8 cellular contexts compared by ENCODE assay signal in genomic region chr19:46788101-46788967, GRCh38. TPM values are rescaled to one million over a fixed set of nuclear protein-coding genes. Genes with fewer than 3 reads are reported as not detected.
DNase-seq lines count a peak whose midpoint lies in the region; ATAC-seq, FAIRE-seq and TF ChIP-seq lines count a peak whose summit lies in the region.

Gene SLC1A5, minus strand, starts transcription at chr19:46788594. Its CDS starts 629 bp downstream, at chr19:46787965.

- H3K27ac ChIP-seq in HEK293 (ENCODE audit: extremely low read depth, low read depth, low read length): peak within 1 kb of the TSS; percentile 96
- peak within 1 kb of the TSS; percentile 58 to 88 (median 86) for H3K27ac ChIP-seq in gastroesophageal sphincter

- WGBS in gastroesophageal sphincter (ENCODE audit: low coverage in 1 of 2), 2 donors: 0% methylated on average over 1 to 9 of the region's 52 CpGs

- DNase-seq in NB4 (ENCODE audit: low read depth): peak; percentile 100
- peak; percentile 96 for DNase-seq in SK-MEL-5 (ENCODE audit: low read depth, low spot score)
- peak; percentile 98 for DNase-seq in activated gamma-delta T cell treated with anti-CD3 and anti-CD28 coated beads, Interleukin-2, amount 50 U/mL, for 16 hours (ENCODE audit: low read depth)
- DNase-seq in non-pigmented ciliary epithelial cell (ENCODE audit: low read depth): peak; percentile 77

- H3K36me3 ChIP-seq in HEK293 (ENCODE audit: control insufficient read depth in 2 of 2, insufficient read depth in 1 of 2, low read length in 2 of 2) (peaks cover 13 to 27% of the 10 kb centered on the region in 2 experiments; a peak in 2 of 3 replicates), gastroesophageal sphincter (peaks cover 0 to 8% of the 10 kb centered on the region in 2 donors)

- no peaks in the 10 kb centered on the region for H3K27me3 ChIP-seq in gastroesophageal sphincter

- no peak for TF ChIP-seq EP300 in gastroesophageal sphincter (IDR thresholded peaks at IDR 0.05)

- POLR2A ChIA-PET in HEK293 (lab: Yijun Ruan, JAX): interaction anchor here (0.6 to 3.7 kb wide), 45 partner anchors 8 to 921 kb away, joined by 3 to 50 read pairs (median 4); partner anchors contain the start of genes AP2S1, ARHGAP35, CALM3 and CCDC9

- FAIRE-seq in G401.6 (lab: Jason Lieb, UNC): peak; percentile 94

- in situ Hi-C loops in SK-MEL-5 (cut with HindIII; ENCODE audit: low pct_unique_long_range_greater_than_20kb, low sequenced_read_pairs): no loop called here

- H3K4me3 ChIP-seq in HEK293 (ENCODE audit: low read depth, low read length) (peak within 1 kb of the TSS; percentile 57), NB4 (ENCODE audit: low read depth, low read length) (peak within 1 kb of the TSS; percentile 78), gastroesophageal sphincter (peak within 1 kb of the TSS; percentile 75 to 90)

- no peak; the same call in 1 of the 2 replicates for TF ChIP-seq CTCF in HEK293 (tag by site-specific recombination; IDR thresholded peaks at IDR 0.05)
- peak; percentile 23 for TF ChIP-seq CTCF in NB4 (IDR thresholded peaks at IDR 0.05; ENCODE audit: low read depth, low read length)
- TF ChIP-seq CTCF in gastroesophageal sphincter (IDR thresholded peaks at IDR 0.05): peak in 1 of 4 experiments; percentile 9
- TF ChIP-seq CTCF in subcutaneous adipose tissue (IDR thresholded peaks at IDR 0.05; ENCODE audit: low read depth): no peak

- peaks cover 25% of the 10 kb centered on the region for H3K4me1 ChIP-seq in HEK293 (ENCODE audit: control insufficient read depth, insufficient read depth, low read length)
- H3K4me1 ChIP-seq in gastroesophageal sphincter: peaks cover 0 to 59% (median 24%) of the 10 kb centered on the region in 3 donors

- CTCF ChIA-PET in HEK293 (lab: Yijun Ruan, JAX): interaction anchor here (0.5 to 3.9 kb wide), 11 partner anchors 20 to 250 kb away, joined by 3 to 25 read pairs (median 4); no protein-coding TSS in a partner anchor

- ATAC-seq in gastroesophageal sphincter: peak; percentile 90

- H3K9me3 ChIP-seq in HEK293 (ENCODE audit: control insufficient read depth, insufficient read depth, low read depth, low read length): no peaks in the 10 kb centered on the region
- H3K9me3 ChIP-seq in gastroesophageal sphincter: no peaks in the 10 kb centered on the region

- TF ChIP-seq POLR2A in NB4 (IDR thresholded peaks at IDR 0.05; ENCODE audit: extremely low read depth, insufficient read length): peak; percentile 100
- peak; percentile 93 to 95 for TF ChIP-seq POLR2A in gastroesophageal sphincter (IDR thresholded peaks at IDR 0.05)

TF ChIP-seq in HEK293, 187 proteins besides CTCF, POLR2A, EP300 and RAD21 (continues in another document):
- TF ChIP-seq ZBTB44 (tag by site-specific recombination; IDR thresholded peaks at IDR 0.05): no peak; the same call in 1 of the 2 replicates
- TF ChIP-seq PRDM4 (tag by site-specific recombination; IDR thresholded peaks at IDR 0.05): 0 out of 2 replicates have a peak, but pooled peaks have one; percentile 19
- 0 out of 2 replicates have a peak, but pooled peaks have one; percentile 20 for TF ChIP-seq ZNF843 (tag by site-specific recombination; IDR thresholded peaks at IDR 0.05)
- TF ChIP-seq KLF10 (tag by site-specific recombination; IDR thresholded peaks at IDR 0.05): peak; percentile 99
- no peak for TF ChIP-seq ZNF560 (tag by site-specific recombination; IDR thresholded peaks at IDR 0.05; ENCODE audit: borderline replicate concordance)
- TF ChIP-seq HIC1 (tag by site-specific recombination; IDR thresholded peaks at IDR 0.05): peak; percentile 78
- TF ChIP-seq KLF7 (tag by site-specific recombination; IDR thresholded peaks at IDR 0.05; ENCODE audit: borderline replicate concordance): peak; percentile 71; the same call in 1 of the 2 replicates
- TF ChIP-seq ZNF274 (IDR thresholded peaks at IDR 0.05; ENCODE audit: low read length): no peak
- no peak for TF ChIP-seq ZNF274 (tag by site-specific recombination; IDR thresholded peaks at IDR 0.05; ENCODE audit: borderline replicate concordance)
- TF ChIP-seq ZNF335 (tag by site-specific recombination; conservative IDR thresholded peaks at IDR 0.05): peak; percentile 50
- TF ChIP-seq ZNF639 (tag by site-specific recombination; IDR thresholded peaks at IDR 0.05): peak; percentile 59; the same call in 1 of the 2 replicates
- TF ChIP-seq ZSCAN23 (tag by site-specific recombination; IDR thresholded peaks at IDR 0.05): 0 out of 2 replicates have a peak, but pooled peaks have one; percentile 21
- TF ChIP-seq ZXDB (tag by site-specific recombination; IDR thresholded peaks at IDR 0.05): peak; percentile 79
- 0 out of 2 replicates have a peak, but pooled peaks have one; percentile 23 for TF ChIP-seq ZNF341 (tag by site-specific recombination; IDR thresholded peaks at IDR 0.05; ENCODE audit: low read depth)
- peak; percentile 27; the same call in 1 of the 2 replicates for TF ChIP-seq ZNF513 (tag by site-specific recombination; IDR thresholded peaks at IDR 0.05)

RNA-seq across cellular contexts. Expression of gene SLC1A5, which starts in this region (rescaled TPM):
- 90.2 and 105 TPM in 2 replicates for total RNA-seq in SK-MEL-5 (2014; rRNA removed; shearing (Covaris generic))
- polyA plus RNA-seq in SK-MEL-5 (2015; cell fraction: cytosol; rRNA removed): 221 and 258 TPM in 2 replicates
- 61.7 and 70.8 TPM in 2 replicates for polyA plus RNA-seq in SK-MEL-5 (2015; cell fraction: nucleus; rRNA removed)
- 10 to 100 TPM; 16.2 to 56.7 (median 38.8) TPM for total RNA-seq in gastroesophageal sphincter
- total RNA-seq in subcutaneous adipose tissue: 100 to 1,000 TPM in 2 of 4 donors, 10 to 100 TPM in 2; 63.3 to 185 (median 100) TPM

Comparison
In these comparisons a context has a peak if more than half of its experiments do, and no peak if none do; other contexts are left out.
1. Peak in every context shown above with its lines: DNase-seq, ATAC-seq, H3K4me3 ChIP-seq and H3K27ac ChIP-seq.